In genomic region chr22:25353516-25354445, GRCh38 we compare ENCODE assay signal across 22 cellular contexts.
A peak's percentile ranks its signal among the peaks of the same experiment; 100 is the strongest.
DNase-seq lines count a peak whose midpoint lies in the region; ATAC-seq, FAIRE-seq and TF ChIP-seq lines count a peak whose summit lies in the region.
"Had no signal": no experiment of that assay in that cellular context is flagged by ENCODE, and none has a peak within 500 bp of the region (broad histone marks: within the 10 kb centered on the region; RNA-seq: fewer than 3 reads in every experiment).

No MANE protein-coding gene starts in this region.

- H3K4me3 ChIP-seq in left ventricle myocardium inferior, result no peak overlapping the region
- no peak overlapping the region for H3K4me3 ChIP-seq in neural progenitor cell
- no peak overlapping the region for H3K4me3 ChIP-seq in upper lobe of right lung
- no peak overlapping the region for H3K4me3 ChIP-seq in Karpas-422 (ENCODE audit: low read length)
- H3K4me3 ChIP-seq: GM23338, SJCRH30 had no signal

- no peaks in the 10 kb centered on the region for H3K9me2 ChIP-seq in Karpas-422 (replicated peaks; ENCODE audit: insufficient read depth, low read length)

- H3K4me3 Mint-ChIP-seq in endothelial cell (ENCODE audit: unreplicated experiment) (peak overlapping the region; percentile 42), neural progenitor cell (no peak overlapping the region)
- H3K4me3 Mint-ChIP-seq: CD4-positive, alpha-beta T cell; GM23338 had no signal

- H3K27ac Mint-ChIP-seq in endothelial cell (ENCODE audit: unreplicated experiment), result no peak overlapping the region
- peak overlapping the region; percentile 1 for H3K27ac Mint-ChIP-seq in neural progenitor cell
- H3K27ac Mint-ChIP-seq: CD4-positive, alpha-beta T cell; GM23338 had no signal

- H3K9ac ChIP-seq in neural progenitor cell (no peak overlapping the region), Karpas-422 (ENCODE audit: low read length) (no peak overlapping the region)

- ATAC-seq in Right ventricle myocardium inferior (no peak), upper lobe of right lung (no peak), GM19455 (IDR thresholded peaks at IDR 0.05; ENCODE audit: unreplicated experiment) (no peak)
- ATAC-seq: GM23338, Panc1 had no signal

- H3K4me2 ChIP-seq in neural progenitor cell, result no peak overlapping the region
- H3K4me2 ChIP-seq in Karpas-422 (ENCODE audit: low read depth, low read length, poor library complexity, severe bottlenecking), result no peak overlapping the region
- H3K4me2 ChIP-seq: GM23338 had no signal

- no peaks in the 10 kb centered on the region for H4K20me1 ChIP-seq in neural progenitor cell (ENCODE audit: low read depth)
- H4K20me1 ChIP-seq in Karpas-422 (ENCODE audit: insufficient read depth, low read depth, low read length), result no peaks in the 10 kb centered on the region

- H3K9me3 Mint-ChIP-seq in endothelial cell (ENCODE audit: unreplicated experiment) (no peaks in the 10 kb centered on the region), neural progenitor cell (no peaks in the 10 kb centered on the region)
- H3K9me3 Mint-ChIP-seq: CD4-positive, alpha-beta T cell had no signal

- H3K4me1 ChIP-seq in left ventricle myocardium inferior (no peaks in the 10 kb centered on the region), neural progenitor cell (no peaks in the 10 kb centered on the region), upper lobe of right lung (no peaks in the 10 kb centered on the region), Karpas-422 (ENCODE audit: low read length) (no peaks in the 10 kb centered on the region)
- H3K4me1 ChIP-seq: SJCRH30 had no signal

- no peak overlapping the region for H3K27ac ChIP-seq in left ventricle myocardium inferior (replicated peaks)
- no peak overlapping the region for H3K27ac ChIP-seq in neural progenitor cell
- no peak overlapping the region for H3K27ac ChIP-seq in upper lobe of right lung
- no peak overlapping the region for H3K27ac ChIP-seq in Karpas-422 (ENCODE audit: low read length)
- H3K27ac ChIP-seq: SJCRH30 had no signal

- no peaks in the 10 kb centered on the region for H3F3A ChIP-seq in neural progenitor cell (ENCODE audit: low read depth)

- no peaks in the 10 kb centered on the region for H3K27me3 ChIP-seq in left ventricle myocardium inferior (ENCODE audit: low read depth)
- H3K27me3 ChIP-seq in neural progenitor cell, result no peaks in the 10 kb centered on the region
- H3K27me3 ChIP-seq in upper lobe of right lung, result no peaks in the 10 kb centered on the region
- no peaks in the 10 kb centered on the region for H3K27me3 ChIP-seq in Karpas-422 (ENCODE audit: low read length)
- H3K27me3 ChIP-seq: SJCRH30 had no signal

- TF ChIP-seq CTCF in left ventricle myocardium inferior (IDR thresholded peaks at IDR 0.05; ENCODE audit: borderline replicate concordance), result no peak
- no peak for TF ChIP-seq CTCF in endothelial cell (IDR thresholded peaks at IDR 0.05; ENCODE audit: unreplicated experiment)
- no peak for TF ChIP-seq CTCF in neural progenitor cell (IDR thresholded peaks at IDR 0.05)
- TF ChIP-seq CTCF in upper lobe of right lung (IDR thresholded peaks at IDR 0.05), result no peak

- H2AFZ ChIP-seq in neural progenitor cell (replicated peaks) (no peak overlapping the region), Karpas-422 (ENCODE audit: low read length) (no peak overlapping the region)
- H2AFZ ChIP-seq: GM23338 had no signal

- H3K36me3 ChIP-seq in left ventricle myocardium inferior (peaks cover 94% of the 10 kb centered on the region), neural progenitor cell (no peaks in the 10 kb centered on the region), upper lobe of right lung (peaks cover 75% of the 10 kb centered on the region), Karpas-422 (ENCODE audit: insufficient read depth, low read length) (no peaks in the 10 kb centered on the region)

- peaks cover 2% of the 10 kb centered on the region for H3K27me3 Mint-ChIP-seq in endothelial cell (ENCODE audit: unreplicated experiment)
- H3K27me3 Mint-ChIP-seq in neural progenitor cell (ENCODE audit: insufficient read depth, low read depth), result peaks cover 5% of the 10 kb centered on the region
- H3K27me3 Mint-ChIP-seq: CD4-positive, alpha-beta T cell had no signal

- no peaks in the 10 kb centered on the region for H3K9me3 ChIP-seq in left ventricle myocardium inferior (replicated peaks)
- H3K9me3 ChIP-seq in neural progenitor cell (ENCODE audit: low read depth), result no peaks in the 10 kb centered on the region
- H3K9me3 ChIP-seq in upper lobe of right lung, result no peaks in the 10 kb centered on the region
- H3K9me3 ChIP-seq in Karpas-422 (ENCODE audit: low read length), result no peaks in the 10 kb centered on the region
- H3K9me3 ChIP-seq: SJCRH30 had no signal

- H3K36me3 Mint-ChIP-seq in endothelial cell (ENCODE audit: low read depth, unreplicated experiment) (peaks cover 24% of the 10 kb centered on the region), neural progenitor cell (peaks cover 4% of the 10 kb centered on the region)

- FAIRE-seq in HTR-8/SVneo (lab: Jason Lieb, UNC), result no peak

- H3K4me1 Mint-ChIP-seq in endothelial cell (ENCODE audit: unreplicated experiment) (peaks cover 5% of the 10 kb centered on the region), neural progenitor cell (no peaks in the 10 kb centered on the region)
- H3K4me1 Mint-ChIP-seq: GM23338 had no signal

- DNase-seq in Right ventricle myocardium inferior (ENCODE audit: missing footprints), result peak; percentile 30
- no peak for DNase-seq in left ventricle myocardium inferior
- DNase-seq in endothelial cell (ENCODE audit: low spot score), result no peak
- no peak for DNase-seq in neural progenitor cell (ENCODE audit: low spot score)
- DNase-seq in upper lobe of right lung, result peak; percentile 33
- no peak for DNase-seq in HTR-8/SVneo (ENCODE audit: insufficient read length, low spot score)
- no peak for DNase-seq in Karpas-422
- DNase-seq: CD4-positive, alpha-beta T cell; COR-L47; DMS79; HCEC 1CT; KG1; NCI-H1092 treated with DMSO at 0.1 percent for 48 hours; NCI-H146; NCI-H2029; NCI-H226; NCI-H510A treated with DMSO at 0.1 percent for 48 hours; NCI-H774; SJCRH30 had no signal

- H3K79me2 ChIP-seq in neural progenitor cell (ENCODE audit: low read depth) (no peaks in the 10 kb centered on the region), Karpas-422 (ENCODE audit: low read length) (no peaks in the 10 kb centered on the region)

- intact Hi-C loops in Right ventricle myocardium inferior (cut with DNase I), result no loop called here
- intact Hi-C loops in left ventricle myocardium inferior (cut with micrococcal nuclease), result no loop called here
- intact Hi-C loops in upper lobe of right lung (cut with DNase I), result no loop called here

Comparison
In these comparisons a context has a peak if more than half of its experiments do, and no peak if none do; other contexts are left out.
1. DNase-seq: peak in Right ventricle myocardium inferior (single experiment) and upper lobe of right lung (single experiment); none in left ventricle myocardium inferior (single experiment), endothelial cell (single experiment), neural progenitor cell (single experiment), HTR-8/SVneo (single experiment) and Karpas-422 (single experiment).